9 cellular contexts compared by ENCODE assay signal in genomic region chr9:121599186-121599871, GRCh38. TPM values are rescaled to one million over a fixed set of nuclear protein-coding genes. Genes with fewer than 3 reads are reported as not detected.
DNase-seq lines count a peak whose midpoint lies in the region; ATAC-seq and TF ChIP-seq lines count a peak whose summit lies in the region.
"Had no signal": no experiment of that assay in that cellular context is flagged by ENCODE, and none has a peak within 500 bp of the region (broad histone marks: within the 10 kb centered on the region; RNA-seq: fewer than 3 reads in every experiment).

No MANE protein-coding gene starts in this region.

- H3K4me3 ChIP-seq in H7 (ENCODE audit: insufficient read depth, low read depth, low read length) = peak overlapping the region; percentile 84

- peaks cover 12% of the 10 kb centered on the region for H3K36me3 Mint-ChIP-seq in WTC11

- ATAC-seq in WTC11 (peak; percentile 83), sciatic nerve (peak; percentile 62), GM21737 (IDR thresholded peaks at IDR 0.05; ENCODE audit: unreplicated experiment) (no peak), HG03469 (IDR thresholded peaks at IDR 0.05; ENCODE audit: unreplicated experiment) (no peak)

- H3K4me1 Mint-ChIP-seq in WTC11 = peaks cover 37% of the 10 kb centered on the region

- peaks cover 12% of the 10 kb centered on the region for H3K9me3 Mint-ChIP-seq in WTC11

- no peaks in the 10 kb centered on the region for H3K36me3 ChIP-seq in H7 (replicated peaks; ENCODE audit: control insufficient read depth, insufficient read depth, low read length)

- TF ChIP-seq CTCF in WTC11 (IDR thresholded peaks at IDR 0.05) = no peak

- no peak overlapping the region for H3K27ac Mint-ChIP-seq in WTC11
- H3K27ac Mint-ChIP-seq: memory B cell had no signal

- POLR2A ChIA-PET in WTC11 (lab: Charles Lee) = interaction anchor here (0.9 to 1.5 kb wide), 3 partner anchors 13 to 44 kb away, joined by 3 to 4 read pairs (median 3); no protein-coding TSS in a partner anchor

- peak overlapping the region; percentile 80 for H3K4me3 Mint-ChIP-seq in WTC11
- H3K4me3 Mint-ChIP-seq: memory B cell had no signal

- intact Hi-C loops in sciatic nerve (cut with DNase I) = no loop called here

- peaks cover 21% of the 10 kb centered on the region for H3K27me3 Mint-ChIP-seq in WTC11 (ENCODE audit: low read depth)

- CTCF ChIA-PET in WTC11 (lab: Charles Lee) = interaction anchor here (0.7 to 3.8 kb wide), 20 partner anchors 10 to 136 kb away, joined by 3 to 38 read pairs (median 8); no protein-coding TSS in a partner anchor

- H3K27me3 ChIP-seq in H7 (ENCODE audit: control insufficient read depth, insufficient read depth, low read length) = peaks cover 15% of the 10 kb centered on the region

- DNase-seq in H7 (peak; percentile 99), WTC11 (ENCODE audit: low spot score) (peak; percentile 94), hepatic stellate cell (ENCODE audit: low spot score) (peak; percentile 84), sciatic nerve (ENCODE audit: low spot score) (no peak), RPMI8226 (no peak)
- DNase-seq in activated CD4-positive, alpha-beta T cell treated with anti-CD3 and anti-CD28 coated beads for 1 hour = no peak

TF ChIP-seq in WTC11, 78 proteins besides CTCF, POLR2A, EP300 and RAD21 (continues in another document):
- TF ChIP-seq MXD4 (CRISPR knock-in tag; IDR thresholded peaks at IDR 0.05; ENCODE audit: borderline replicate concordance) (no peak), NR2C2 (CRISPR knock-in tag; IDR thresholded peaks at IDR 0.05) (no peak), NFATC4 (CRISPR knock-in tag; IDR thresholded peaks at IDR 0.05) (no peak), KAT7 (CRISPR knock-in tag; IDR thresholded peaks at IDR 0.05; ENCODE audit: borderline replicate concordance) (0 out of 2 replicates have a peak, but pooled peaks have one; percentile 80), JAZF1 (CRISPR knock-in tag; IDR thresholded peaks at IDR 0.05) (no peak), ESRRA (CRISPR knock-in tag; IDR thresholded peaks at IDR 0.05; ENCODE audit: borderline replicate concordance) (no peak), MAX (CRISPR knock-in tag; IDR thresholded peaks at IDR 0.05) (peak; percentile 37; the same call in 1 of the 2 replicates), SP1 (CRISPR knock-in tag; conservative IDR thresholded peaks at IDR 0.05) (peak; percentile 54), ARID4B (CRISPR knock-in tag; IDR thresholded peaks at IDR 0.05; ENCODE audit: borderline replicate concordance) (0 out of 2 replicates have a peak, but pooled peaks have one; percentile 26), GTF2I (CRISPR knock-in tag; conservative IDR thresholded peaks at IDR 0.05) (no peak), SMAD4 (CRISPR knock-in tag; IDR thresholded peaks at IDR 0.05) (no peak), ZNF532 (CRISPR knock-in tag; IDR thresholded peaks at IDR 0.05; ENCODE audit: borderline replicate concordance) (no peak), PRRX2 (CRISPR knock-in tag; IDR thresholded peaks at IDR 0.05) (no peak)
- TF ChIP-seq, protein P1, sequence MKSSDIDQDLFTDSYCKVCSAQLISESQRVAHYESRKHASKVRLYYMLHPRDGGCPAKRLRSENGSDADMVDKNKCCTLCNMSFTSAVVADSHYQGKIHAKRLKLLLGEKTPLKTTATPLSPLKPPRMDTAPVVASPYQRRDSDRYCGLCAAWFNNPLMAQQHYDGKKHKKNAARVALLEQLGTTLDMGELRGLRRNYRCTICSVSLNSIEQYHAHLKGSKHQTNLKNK (CRISPR knock-in tag; IDR thresholded peaks at IDR 0.05) = no peak
- TF ChIP-seq, protein P2, sequence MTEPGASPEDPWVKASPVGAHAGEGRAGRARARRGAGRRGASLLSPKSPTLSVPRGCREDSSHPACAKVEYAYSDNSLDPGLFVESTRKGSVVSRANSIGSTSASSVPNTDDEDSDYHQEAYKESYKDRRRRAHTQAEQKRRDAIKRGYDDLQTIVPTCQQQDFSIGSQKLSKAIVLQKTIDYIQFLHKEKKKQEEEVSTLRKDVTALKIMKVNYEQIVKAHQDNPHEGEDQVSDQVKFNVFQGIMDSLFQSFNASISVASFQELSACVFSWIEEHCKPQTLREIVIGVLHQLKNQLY (CRISPR knock-in tag; IDR thresholded peaks at IDR 0.05) = no peak
- TF ChIP-seq, protein P3, sequence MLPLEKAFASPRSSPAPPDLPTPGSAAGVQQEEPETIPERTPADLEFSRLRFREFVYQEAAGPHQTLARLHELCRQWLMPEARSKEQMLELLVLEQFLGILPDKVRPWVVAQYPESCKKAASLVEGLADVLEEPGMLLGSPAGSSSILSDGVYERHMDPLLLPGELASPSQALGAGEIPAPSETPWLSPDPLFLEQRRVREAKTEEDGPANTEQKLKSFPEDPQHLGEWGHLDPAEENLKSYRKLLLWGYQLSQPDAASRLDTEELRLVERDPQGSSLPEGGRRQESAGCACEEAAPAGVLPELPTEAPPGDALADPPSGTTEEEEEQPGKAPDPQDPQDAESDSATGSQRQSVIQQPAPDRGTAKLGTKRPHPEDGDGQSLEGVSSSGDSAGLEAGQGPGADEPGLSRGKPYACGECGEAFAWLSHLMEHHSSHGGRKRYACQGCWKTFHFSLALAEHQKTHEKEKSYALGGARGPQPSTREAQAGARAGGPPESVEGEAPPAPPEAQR (CRISPR knock-in tag; IDR thresholded peaks at IDR 0.05) = no peak

RNA-seq across cellular contexts. Expression of gene DAB2IP, which starts 52.1 kb away (rescaled TPM):
- 24.1 and 34.6 TPM in 2 replicates for total RNA-seq in H7 (2014; rRNA removed; shearing (Covaris generic))
- 35.0 to 52.6 TPM (median 35.7 TPM) in 3 replicates for total RNA-seq in WTC11 (2021)
- 70.7 TPM for total RNA-seq in sciatic nerve

Comparison
In these comparisons a context has a peak if more than half of its experiments do, and no peak if none do; other contexts are left out.
1. DNase-seq: peak in H7 (single experiment), WTC11 (single experiment) and hepatic stellate cell (single experiment); none in sciatic nerve (single experiment), RPMI8226 (single experiment) and activated CD4-positive, alpha-beta T cell treated with anti-CD3 and anti-CD28 coated beads for 1 hour (single experiment).
2. ATAC-seq: peak in WTC11 (single experiment) and sciatic nerve (single experiment); none in GM21737 (single experiment) and HG03469 (single experiment).